Comparison of ENCODE assay signal across 8 cellular contexts in genomic region chr6:97440590-97441176, GRCh38.
A peak's percentile ranks its signal among the peaks of the same experiment; 100 is the strongest.
DNase-seq lines count a peak whose midpoint lies in the region; FAIRE-seq and TF ChIP-seq lines count a peak whose summit lies in the region.

No MANE protein-coding gene starts in this region.

- H3K27ac Mint-ChIP-seq in HFFc6: no peak overlapping the region

- TF ChIP-seq POLR2A in H1 (IDR thresholded peaks at IDR 0.05; ENCODE audit: control extremely low read depth in 1 of 2, low read depth in 2 of 2, low read length in 2 of 2) (no peak), GM12892 (IDR thresholded peaks at IDR 0.05; ENCODE audit: low read depth, low read length) (no peak)

- no peak overlapping the region for H3K4ac ChIP-seq in H1 (replicated peaks; ENCODE audit: insufficient read length, low read depth, low read length)

- H4K20me1 ChIP-seq in H1 (replicated peaks in 1 of 2; ENCODE audit: control insufficient read depth in 1 of 2, insufficient read depth in 2 of 2, low read length in 2 of 2): no peaks in the 10 kb centered on the region
- no peaks in the 10 kb centered on the region for H4K20me1 ChIP-seq in osteoblast (ENCODE audit: insufficient read depth, low read length)

- H2BK20ac ChIP-seq in H1 (ENCODE audit: low read length): no peak overlapping the region

- no peak overlapping the region for H4K91ac ChIP-seq in H1 (replicated peaks; ENCODE audit: insufficient read length, low read length)

- H3K27me3 Mint-ChIP-seq in HFFc6 (ENCODE audit: insufficient read depth): no peaks in the 10 kb centered on the region

- H3K9me3 ChIP-seq in H1 (ENCODE audit: insufficient read depth in 2 of 2, low read depth in 1 of 2, low read length in 1 of 2) (no peaks in the 10 kb centered on the region), osteoblast (ENCODE audit: low read depth, low read length) (no peaks in the 10 kb centered on the region)

- H3K23me2 ChIP-seq in H1 (ENCODE audit: low read depth, low read length): no peaks in the 10 kb centered on the region

- no peak overlapping the region for H2BK15ac ChIP-seq in H1 (ENCODE audit: low read length)

- no peak overlapping the region for H4K8ac ChIP-seq in H1 (ENCODE audit: extremely low read depth, insufficient read depth, low read length)

- no peak overlapping the region for H3K27ac ChIP-seq in H1 (ENCODE audit: low read depth, low read length)
- H3K27ac ChIP-seq in osteoblast (ENCODE audit: low read depth, low read length): no peak overlapping the region

- no peaks in the 10 kb centered on the region for H3K79me1 ChIP-seq in H1 (ENCODE audit: low read depth, low read length)

- H3K4me3 ChIP-seq in H1 (ENCODE audit: extremely low read depth in 1 of 4, insufficient read depth in 2 of 4, low read depth in 3 of 4, low read length in 4 of 4): no peak overlapping the region
- no peak overlapping the region for H3K4me3 ChIP-seq in osteoblast (ENCODE audit: insufficient read depth, low read length)

- H2AFZ ChIP-seq in H1 (ENCODE audit: low read length): no peak overlapping the region
- H2AFZ ChIP-seq in osteoblast (ENCODE audit: low read length): peak overlapping the region; percentile 4

- no peaks in the 10 kb centered on the region for H3K36me3 ChIP-seq in H1 (ENCODE audit: control insufficient read depth in 2 of 4, insufficient read depth in 4 of 4, low read length in 3 of 4)
- no peaks in the 10 kb centered on the region for H3K36me3 ChIP-seq in osteoblast (ENCODE audit: insufficient read depth, low read length)

- H4K5ac ChIP-seq in H1 (ENCODE audit: insufficient read length, low read depth, low read length): no peak overlapping the region

- WGBS in H1 (ENCODE audit: extremely low coverage in 1 of 2, insufficient coverage in 1 of 2, insufficient read length in 1 of 2, insufficient replicate concordance in 2 of 2, low coverage in 1 of 2, low lambda C conversion rate in 2 of 2, missing lambda C conversion rate in 1 of 2), 2 experiments: 56% methylated on average over 7 of the region's 7 CpGs; no CpG with 5 or more reads in 1 of the 2 experiments

- FAIRE-seq in H1 (lab: Jason Lieb, UNC) (peak; percentile 92), GM12892 (lab: Jason Lieb, UNC) (no peak)

- H2BK120ac ChIP-seq in H1 (replicated peaks; ENCODE audit: low read depth, low read length): no peak overlapping the region

- no peaks in the 10 kb centered on the region for H3K79me2 ChIP-seq in H1 (ENCODE audit: control insufficient read depth in 1 of 2, insufficient read depth in 2 of 2, low read length in 2 of 2)
- no peaks in the 10 kb centered on the region for H3K79me2 ChIP-seq in osteoblast (ENCODE audit: insufficient read depth, low read length)

- H3K23ac ChIP-seq in H1 (ENCODE audit: insufficient read length): no peak overlapping the region

- TF ChIP-seq EP300 in H1 (IDR thresholded peaks at IDR 0.05; ENCODE audit: borderline replicate concordance in 1 of 2, low read depth in 2 of 2, low read length in 2 of 2): no peak

- no peaks in the 10 kb centered on the region for H3K27me3 ChIP-seq in H1 (replicated peaks in 1 of 4; ENCODE audit: control insufficient read depth in 3 of 4, extremely low read depth in 1 of 4, insufficient read depth in 3 of 4, low read length in 3 of 4)
- no peaks in the 10 kb centered on the region for H3K27me3 ChIP-seq in osteoblast (ENCODE audit: insufficient read depth, low read length)

- H3K4me1 ChIP-seq in H1 (replicated peaks in 1 of 4; ENCODE audit: control insufficient read depth in 3 of 4, insufficient read depth in 4 of 4, low read length in 3 of 4): no peaks in the 10 kb centered on the region; a peak in 2 of 7 replicates
- no peaks in the 10 kb centered on the region for H3K4me1 ChIP-seq in osteoblast (ENCODE audit: insufficient read depth, low read length)

- CTCF ChIA-PET in H1 (lab: Charles Lee; ENCODE audit: partially characterized antibody): interaction anchor here (0.6 to 2.5 kb wide), 20 partner anchors 10 to 1529 kb away, joined by 3 to 13 read pairs (median 3); no protein-coding TSS in a partner anchor

- H3K36me3 Mint-ChIP-seq in HFFc6 (ENCODE audit: low read depth): no peaks in the 10 kb centered on the region

- no peak overlapping the region for H3K9ac ChIP-seq in H1 (replicated peaks in 1 of 4; ENCODE audit: extremely low read depth in 1 of 4, low read depth in 3 of 4, low read length in 3 of 4)

- no peak overlapping the region for H2BK12ac ChIP-seq in H1 (ENCODE audit: low read depth, low read length)

- peak overlapping the region; percentile 49 for H3K4me3 Mint-ChIP-seq in HFFc6

- peak; percentile 73 for DNase-seq in DMS 273 (lab: John Stamatoyannopoulos, UW; ENCODE audit: unreplicated experiment)
- DNase-seq in HFFc6: peak; percentile 24
- DNase-seq in NCI-H524 treated with DMSO at 0.1 percent for 48 hours (lab: John Stamatoyannopoulos, UW): peak; percentile 36
- no peak for DNase-seq in H1 (ENCODE audit: low read depth in 1 of 2, low spot score in 2 of 2)
- no peak for DNase-seq in osteoblast (ENCODE audit: insufficient read length, low spot score, missing footprints)
- DNase-seq in GM19238 (ENCODE audit: insufficient read length, low spot score): no peak
- DNase-seq in NCI-H1048 (lab: John Stamatoyannopoulos, UW): no peak
- no peak for DNase-seq in GM12892 (ENCODE audit: insufficient read length)

- H3K14ac ChIP-seq in H1 (ENCODE audit: insufficient read length): no peak overlapping the region

- H2AK5ac ChIP-seq in H1 (ENCODE audit: low read depth, low read length): no peak overlapping the region

- H3K4me2 ChIP-seq in H1 (ENCODE audit: insufficient read depth in 1 of 2, low read depth in 2 of 2, low read length in 2 of 2): no peak overlapping the region
- peak overlapping the region; percentile 20 for H3K4me2 ChIP-seq in osteoblast (ENCODE audit: insufficient read depth, low read length)

- POLR2A ChIA-PET in H1 (lab: Charles Lee; ENCODE audit: partially characterized antibody): interaction anchor here (0.9 kb wide), 1 partner anchor 1407 kb away, joined by 3 read pairs; no protein-coding TSS in a partner anchor

- TF ChIP-seq CTCF in HFFc6 (IDR thresholded peaks at IDR 0.05) (peak; percentile 69), H1 (IDR thresholded peaks at IDR 0.05; ENCODE audit: control extremely low read depth in 1 of 3, insufficient read depth in 1 of 3, low read depth in 1 of 3, low read length in 3 of 3) (peak; percentile 70 to 77 (median 71)), osteoblast (IDR thresholded peaks at IDR 0.05; ENCODE audit: extremely low read depth, low read depth, low read length) (peak; percentile 52)

- no peak overlapping the region for H3K56ac ChIP-seq in H1 (replicated peaks; ENCODE audit: insufficient read length, low read depth, low read length)

- no peak overlapping the region for H2BK5ac ChIP-seq in H1 (ENCODE audit: low read depth, low read length)

- peaks cover 6% of the 10 kb centered on the region for H3K4me1 Mint-ChIP-seq in HFFc6 (ENCODE audit: low read depth)

- TF ChIP-seq RAD21 in H1 (IDR thresholded peaks at IDR 0.05 in 1 of 2, conservative IDR thresholded peaks at IDR 0.05 in 1 of 2; ENCODE audit: low read depth in 2 of 2, low read length in 2 of 2): peak; percentile 80

- no peaks in the 10 kb centered on the region for H3K9me3 Mint-ChIP-seq in HFFc6

- no peak overlapping the region for H3K18ac ChIP-seq in H1 (ENCODE audit: extremely low read depth, low read length)

TF ChIP-seq in H1, 55 proteins besides CTCF, POLR2A, EP300 and RAD21:
- no peak for TF ChIP-seq BACH1 (IDR thresholded peaks at IDR 0.05; ENCODE audit: low read length)
- peak; percentile 79 for TF ChIP-seq TEAD4 (IDR thresholded peaks at IDR 0.05; ENCODE audit: low read depth, low read length)

Comparison
In these comparisons a context has a peak if more than half of its experiments do, and no peak if none do; other contexts are left out.
1. DNase-seq: peak in DMS 273 (single experiment), HFFc6 (single experiment) and NCI-H524 treated with DMSO at 0.1 percent for 48 hours (single experiment); none in H1 (0 of 2), osteoblast (single experiment), GM19238 (single experiment), NCI-H1048 (single experiment) and GM12892 (single experiment).
2. Peak in every context shown above with its lines, with median percentiles within 50 percentile points of each other: CTCF ChIP-seq.